Comparison of ENCODE assay signal across 8 cellular contexts in the genomic region with DNA sequence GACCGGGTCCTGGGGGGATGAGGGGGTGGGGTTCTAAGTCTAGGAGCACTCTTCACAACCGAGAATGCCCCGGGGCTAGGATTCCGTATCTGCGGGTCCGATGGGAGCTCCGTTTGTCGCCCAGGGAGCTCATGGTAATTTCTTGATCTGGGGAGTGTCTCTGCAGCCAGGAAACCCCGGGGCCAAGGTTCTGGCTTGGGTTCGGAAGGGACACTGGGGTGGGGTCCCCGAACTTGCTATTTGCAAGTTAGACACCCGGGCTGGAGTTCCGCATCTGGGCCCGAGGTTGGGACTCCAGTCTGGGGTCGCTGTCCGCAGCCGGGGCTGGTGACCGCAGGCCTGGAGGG. TPM values are rescaled to one million over a fixed set of nuclear protein-coding genes. Genes with fewer than 3 reads are reported as not detected.
DNase-seq lines count a peak whose midpoint lies in the region; ATAC-seq, FAIRE-seq and TF ChIP-seq lines count a peak whose summit lies in the region.

No MANE protein-coding gene starts in this region.

- H3K27me3 ChIP-seq in HUES6 (ENCODE audit: control insufficient read depth, insufficient read depth, low read length), result no peaks in the 10 kb centered on the region; the same call in 1 of the 2 replicates
- no peaks in the 10 kb centered on the region for H3K27me3 ChIP-seq in breast epithelium
- no peaks in the 10 kb centered on the region for H3K27me3 ChIP-seq in mucosa of rectum (ENCODE audit: control insufficient read depth in 2 of 2, insufficient read depth in 2 of 2, low read length in 2 of 2)

- H3K4me3 ChIP-seq in HUES6 (ENCODE audit: low read depth, low read length) (peak overlapping the region; percentile 79), breast epithelium (peak overlapping the region; percentile 82 to 95 (median 89)), mucosa of rectum (ENCODE audit: low read length in 2 of 2) (peak overlapping the region; percentile 83 to 88)

- TF ChIP-seq CTCF in GM10266 (IDR thresholded peaks at IDR 0.05; ENCODE audit: control insufficient read depth, insufficient read depth, low read depth, missing control alignments), result no peak
- TF ChIP-seq CTCF in breast epithelium (IDR thresholded peaks at IDR 0.05), result no peak

- intact Hi-C loops in breast epithelium (cut with DNase I; ENCODE audit: low total_unique reads), result no loop called here

- H3K9ac ChIP-seq in HUES6 (ENCODE audit: low read length) (peak overlapping the region; percentile 84), mucosa of rectum (ENCODE audit: low read depth in 1 of 2, low read length in 2 of 2) (peak overlapping the region; percentile 91 to 99)

- peak; percentile 42 for DNase-seq in GM10266 (ENCODE audit: extremely low spot score)
- no peak for DNase-seq in breast epithelium (ENCODE audit: low spot score in 2 of 2)
- no peak for DNase-seq in frontal cortex (ENCODE audit: low spot score in 2 of 2)
- DNase-seq in SKM-1 (lab: John Stamatoyannopoulos, UW; ENCODE audit: unreplicated experiment), result no peak
- DNase-seq in foreskin melanocyte, result no peak

- no peak for TF ChIP-seq POLR2A in breast epithelium (IDR thresholded peaks at IDR 0.05)

- peaks cover 20% of the 10 kb centered on the region for H3K36me3 ChIP-seq in HUES6 (ENCODE audit: control insufficient read depth, insufficient read depth, low read length)
- H3K36me3 ChIP-seq in breast epithelium, result no peaks in the 10 kb centered on the region
- H3K36me3 ChIP-seq in mucosa of rectum (ENCODE audit: control insufficient read depth in 2 of 2, insufficient read depth in 2 of 2, low read length in 2 of 2), result peaks cover 3 to 6% of the 10 kb centered on the region in 2 donors

- H3K27ac ChIP-seq in HUES6 (ENCODE audit: low read depth, low read length), result peak overlapping the region; percentile 76; the same call in 1 of the 2 replicates
- H3K27ac ChIP-seq in breast epithelium, result peak overlapping the region; percentile 83 to 90
- peak overlapping the region; percentile 90 to 91 for H3K27ac ChIP-seq in mucosa of rectum (ENCODE audit: low read depth in 2 of 2, low read length in 2 of 2)

- H3K9me3 ChIP-seq in HUES6 (ENCODE audit: control insufficient read depth, insufficient read depth, low read depth, low read length) (no peaks in the 10 kb centered on the region), breast epithelium (no peaks in the 10 kb centered on the region), mucosa of rectum (ENCODE audit: control insufficient read depth in 2 of 2, low read length in 2 of 2) (no peaks in the 10 kb centered on the region)

- peaks cover 30% of the 10 kb centered on the region for H3K4me1 ChIP-seq in HUES6 (ENCODE audit: control insufficient read depth, insufficient read depth, low read length)
- peaks cover 5 to 12% of the 10 kb centered on the region in 2 donors for H3K4me1 ChIP-seq in breast epithelium
- H3K4me1 ChIP-seq in mucosa of rectum (ENCODE audit: control insufficient read depth in 2 of 2, insufficient read depth in 2 of 2, low read length in 2 of 2), result peaks cover 40 to 43% of the 10 kb centered on the region in 2 donors

- no peak for FAIRE-seq in frontal cortex (lab: Jason Lieb, UNC)

- no peak for ATAC-seq in GM18870 (IDR thresholded peaks at IDR 0.05; ENCODE audit: unreplicated experiment)

RNA-seq across cellular contexts. Expression of gene PEDS1, which starts 0.4 kb away (rescaled TPM):
- total RNA-seq in breast epithelium (10 to 100 TPM; 12.9 to 29.4 (median 18.0) TPM), frontal cortex (9.4 TPM)

RNA-seq across cellular contexts. Expression of gene CEBPB, which starts 37.5 kb away (rescaled TPM):
- total RNA-seq in breast epithelium (100 to 1,000 TPM; 137 to 177 (median 149) TPM), frontal cortex (1.6 TPM)

RNA-seq across cellular contexts. Expression of gene UBE2V1, which starts 40.2 kb away (rescaled TPM):
- total RNA-seq in breast epithelium (10 to 100 TPM; 63.8 to 81.6 (median 79.9) TPM), frontal cortex (20.0 TPM)

Comparison
In these comparisons a context has a peak if more than half of its experiments do, and no peak if none do; other contexts are left out.
1. RNA of gene CEBPB, which starts 37.5 kb away (total RNA-seq): 137 to 177 TPM in breast epithelium; 1.6 TPM in frontal cortex (single experiment); every median in the first group is over 10 times any median in the second.
2. Peak in every context shown above with its lines, with median percentiles within 50 percentile points of each other: H3K27ac ChIP-seq and H3K4me3 ChIP-seq.